15 cellular contexts compared by ENCODE assay signal in genomic region chr6:80523029-80523428, GRCh38.
DNase-seq lines count a peak whose midpoint lies in the region; ATAC-seq and TF ChIP-seq lines count a peak whose summit lies in the region.
"Had no signal": no experiment of that assay in that cellular context is flagged by ENCODE, and none has a peak within 500 bp of the region (broad histone marks: within the 10 kb centered on the region; RNA-seq: fewer than 3 reads in every experiment).

No MANE protein-coding gene starts in this region.

- H3K4me2 ChIP-seq in fibroblast of lung (ENCODE audit: extremely low read depth, insufficient read depth, low read length) (no peak overlapping the region), neuronal stem cell (ENCODE audit: insufficient read depth, low read length, poor library complexity, severe bottlenecking) (no peak overlapping the region)

- TF ChIP-seq POLR2A in suprapubic skin (IDR thresholded peaks at IDR 0.05), result no peak

- no peak for TF ChIP-seq EP300 in suprapubic skin (IDR thresholded peaks at IDR 0.05)

- no peak overlapping the region for H2BK120ac ChIP-seq in neuronal stem cell (ENCODE audit: low read depth, low read length)

- WGBS in neuronal stem cell (ENCODE audit: extremely low coverage in 2 of 2, insufficient read length in 2 of 2, insufficient replicate concordance in 1 of 2), 2 donors, result no CpG with 5 or more reads among the region's 5 CpGs
- WGBS in aorta, 2 donors, result 5 to 8% methylated on average over 5 of the region's 5 CpGs
- whole genome bisulfite sequencing in suprapubic skin, result 39% methylated on average over 5 of the region's 5 CpGs

- H3K27me3 ChIP-seq in right atrium auricular region (no peaks in the 10 kb centered on the region), fibroblast of lung (ENCODE audit: control insufficient read depth, insufficient read depth, low read length) (no peaks in the 10 kb centered on the region), neuronal stem cell (ENCODE audit: control insufficient read depth in 3 of 3, insufficient read depth in 3 of 3, low read depth in 1 of 3, low read length in 3 of 3) (no peaks in the 10 kb centered on the region), aorta (ENCODE audit: control insufficient read depth in 1 of 2, insufficient read depth in 2 of 2, low read length in 1 of 2) (no peaks in the 10 kb centered on the region), suprapubic skin (no peaks in the 10 kb centered on the region)
- H3K27me3 ChIP-seq: heart left ventricle had no signal

- H3K18ac ChIP-seq in neuronal stem cell (ENCODE audit: low read length), result no peak overlapping the region

- H4K91ac ChIP-seq in neuronal stem cell (ENCODE audit: low read depth, low read length, poor library complexity), result no peak overlapping the region

- ATAC-seq in Right ventricle myocardium superior (ENCODE audit: poor library complexity) (peak; percentile 36), aorta (ENCODE audit: low FRiP score) (peak; percentile 24)

- no peak overlapping the region for H3K14ac ChIP-seq in neuronal stem cell (ENCODE audit: low read length)

- no peaks in the 10 kb centered on the region for H3K4me1 ChIP-seq in right atrium auricular region
- peaks cover 2% of the 10 kb centered on the region for H3K4me1 ChIP-seq in fibroblast of lung (ENCODE audit: control insufficient read depth, extremely low read depth, insufficient read depth, low read length)
- H3K4me1 ChIP-seq in neuronal stem cell (ENCODE audit: control insufficient read depth in 2 of 2, insufficient read depth in 1 of 2, low read depth in 1 of 2, low read length in 2 of 2), result peaks cover 3 to 18% of the 10 kb centered on the region in 2 donors
- H3K4me1 ChIP-seq in aorta (ENCODE audit: control insufficient read depth in 1 of 2, insufficient read depth in 2 of 2, low read length in 2 of 2), result peaks cover 0 to 6% of the 10 kb centered on the region in 2 donors
- H3K4me1 ChIP-seq in suprapubic skin, result no peaks in the 10 kb centered on the region
- H3K4me1 ChIP-seq: prostate gland had no signal

- H4K20me1 ChIP-seq in fibroblast of lung (ENCODE audit: control insufficient read depth, extremely low read depth, insufficient read depth, low read length), result no peaks in the 10 kb centered on the region

- H2BK15ac ChIP-seq in neuronal stem cell (ENCODE audit: low read length), result no peak overlapping the region

- H3K79me1 ChIP-seq in neuronal stem cell (ENCODE audit: low read depth, low read length), result no peaks in the 10 kb centered on the region

- H4K8ac ChIP-seq in neuronal stem cell (ENCODE audit: low read depth, low read length), result no peak overlapping the region

- H2AK5ac ChIP-seq in neuronal stem cell (ENCODE audit: low read depth, low read length), result no peak overlapping the region

- no peak for TF ChIP-seq CTCF in right atrium auricular region (IDR thresholded peaks at IDR 0.05)
- TF ChIP-seq CTCF in fibroblast of lung (conservative IDR thresholded peaks at IDR 0.05 in 1 of 2, IDR thresholded peaks at IDR 0.05 in 1 of 2; ENCODE audit: low read depth in 1 of 2, low read length in 2 of 2), result no peak
- TF ChIP-seq CTCF in suprapubic skin (IDR thresholded peaks at IDR 0.05), result no peak

- CTCF ChIA-PET in HEK293T (lab: Yijun Ruan, JAX), result interaction anchor here (0.6 kb wide), 1 partner anchor 215 kb away, joined by 3 read pairs; no protein-coding TSS in a partner anchor

- no peaks in the 10 kb centered on the region for H3K79me2 ChIP-seq in fibroblast of lung (ENCODE audit: control insufficient read depth, insufficient read depth, low read length)

- H3K23ac ChIP-seq in neuronal stem cell (ENCODE audit: low read depth, low read length, poor library complexity), result no peak overlapping the region

- H3K4me3 ChIP-seq in right atrium auricular region (peak overlapping the region in 1 of 2 donors; percentile 14), fibroblast of lung (replicated peaks in 1 of 4; ENCODE audit: control extremely low read depth in 1 of 4, insufficient read depth in 1 of 4, low read depth in 3 of 4, low read length in 4 of 4) (no peak overlapping the region), neuronal stem cell (ENCODE audit: low read length in 2 of 2) (no peak overlapping the region), aorta (ENCODE audit: low read length in 2 of 2) (peak overlapping the region; percentile 1 to 19), suprapubic skin (no peak overlapping the region)
- H3K4me3 ChIP-seq: prostate gland had no signal

- POLR2A ChIA-PET in HEK293T (lab: Yijun Ruan, JAX), result no interaction called here

- H3K27ac ChIP-seq in right atrium auricular region (no peak overlapping the region), fibroblast of lung (ENCODE audit: insufficient read depth, low read length) (no peak overlapping the region), neuronal stem cell (replicated peaks; ENCODE audit: low read length) (no peak overlapping the region), aorta (ENCODE audit: low read depth in 1 of 2, low read length in 2 of 2) (peak overlapping the region in 1 of 2 donors; percentile 20), suprapubic skin (no peak overlapping the region)
- H3K27ac ChIP-seq: prostate gland had no signal

- H2BK5ac ChIP-seq in neuronal stem cell (ENCODE audit: low read length), result no peak overlapping the region

- no peak overlapping the region for H3K9ac ChIP-seq in fibroblast of lung (ENCODE audit: insufficient read depth, low read length)
- no peak overlapping the region for H3K9ac ChIP-seq in neuronal stem cell (ENCODE audit: low read depth, low read length, poor library complexity)

- intact Hi-C loops in Right ventricle myocardium superior (cut with DNase I), result no loop called here
- intact Hi-C loops in aorta (cut with DNase I), result no loop called here

- no peak overlapping the region for H2BK12ac ChIP-seq in neuronal stem cell (ENCODE audit: low read length)

- H3K4ac ChIP-seq in neuronal stem cell (ENCODE audit: low read length), result no peak overlapping the region

- H2AFZ ChIP-seq in fibroblast of lung (ENCODE audit: low read length), result peak overlapping the region; percentile 13
- H2AFZ ChIP-seq in neuronal stem cell (ENCODE audit: low read length), result peak overlapping the region; percentile 80

- DNase-seq in Right ventricle myocardium superior (no peak), right atrium auricular region (ENCODE audit: low spot score) (no peak), fibroblast of lung (ENCODE audit: low read depth in 2 of 2) (peak in 1 of 2 donors; percentile 85), neuronal stem cell (ENCODE audit: low spot score) (no peak), aorta (no peak), NCI-H446 treated with DMSO at 0.1 percent for 48 hours (lab: John Stamatoyannopoulos, UW) (no peak), suprapubic skin (ENCODE audit: low spot score in 2 of 2) (no peak), HEK293T (ENCODE audit: extremely low spot score) (no peak)
- DNase-seq: 8988T; activated CD4-positive, alpha-beta T cell treated with anti-CD3 and anti-CD28 coated beads for 48 hours; activated naive CD8-positive, alpha-beta T cell treated with anti-CD3 and anti-CD28 coated beads for 36 hours; Karpas-422; NCI-H146 had no signal

- H3K9me3 ChIP-seq in right atrium auricular region, result no peaks in the 10 kb centered on the region
- no peaks in the 10 kb centered on the region for H3K9me3 ChIP-seq in fibroblast of lung (ENCODE audit: control insufficient read depth, insufficient read depth, low read depth, low read length)
- H3K9me3 ChIP-seq in neuronal stem cell (replicated peaks in 1 of 2; ENCODE audit: control insufficient read depth in 2 of 2, insufficient read depth in 1 of 2, low read depth in 1 of 2, low read length in 2 of 2), result no peaks in the 10 kb centered on the region
- no peaks in the 10 kb centered on the region for H3K9me3 ChIP-seq in aorta (ENCODE audit: control insufficient read depth, low read length)
- no peaks in the 10 kb centered on the region for H3K9me3 ChIP-seq in suprapubic skin
- H3K9me3 ChIP-seq: heart left ventricle, prostate gland had no signal

- H3K36me3 ChIP-seq in right atrium auricular region, result no peaks in the 10 kb centered on the region
- H3K36me3 ChIP-seq in fibroblast of lung (ENCODE audit: control insufficient read depth, insufficient read depth, low read length), result no peaks in the 10 kb centered on the region
- no peaks in the 10 kb centered on the region for H3K36me3 ChIP-seq in neuronal stem cell (replicated peaks in 1 of 2; ENCODE audit: control insufficient read depth in 2 of 2, insufficient read depth in 2 of 2, low read length in 2 of 2)
- no peaks in the 10 kb centered on the region for H3K36me3 ChIP-seq in aorta (ENCODE audit: control insufficient read depth in 1 of 2, insufficient read depth in 2 of 2, low read length in 1 of 2)
- H3K36me3 ChIP-seq in suprapubic skin, result no peaks in the 10 kb centered on the region
- H3K36me3 ChIP-seq: heart left ventricle, prostate gland had no signal

TF ChIP-seq in HEK293T, 16 proteins besides CTCF, POLR2A, EP300 and RAD21:
- TF ChIP-seq ARNT (IDR thresholded peaks at IDR 0.05) (no peak), HDGF (IDR thresholded peaks at IDR 0.05; ENCODE audit: borderline replicate concordance) (no peak), SP1 (IDR thresholded peaks at IDR 0.05) (no peak), ELF4 (IDR thresholded peaks at IDR 0.05) (no peak), PKNOX1 (IDR thresholded peaks at IDR 0.05) (no peak), FOXA1 (IDR thresholded peaks at IDR 0.05) (no peak), CTBP1 (IDR thresholded peaks at IDR 0.05; ENCODE audit: borderline replicate concordance) (no peak), FOXM1 (IDR thresholded peaks at IDR 0.05; ENCODE audit: borderline replicate concordance) (no peak), SUZ12 (IDR thresholded peaks at IDR 0.05) (no peak), BHLHE40 (IDR thresholded peaks at IDR 0.05; ENCODE audit: borderline replicate concordance) (no peak), L3MBTL2 (conservative IDR thresholded peaks at IDR 0.05) (no peak), NFRKB (IDR thresholded peaks at IDR 0.05) (no peak), TARDBP (IDR thresholded peaks at IDR 0.05) (no peak)
TF ChIP-seq in HEK293T: peak in this region for 0.

Comparison
In these comparisons a context has a peak if more than half of its experiments do, and no peak if none do; other contexts are left out.
1. H3K4me3 ChIP-seq: peak in aorta (2 of 2); none in fibroblast of lung (0 of 4), neuronal stem cell (0 of 2) and suprapubic skin (single experiment).